ENCODE assay signal across 1 cellular context in the genomic region with DNA sequence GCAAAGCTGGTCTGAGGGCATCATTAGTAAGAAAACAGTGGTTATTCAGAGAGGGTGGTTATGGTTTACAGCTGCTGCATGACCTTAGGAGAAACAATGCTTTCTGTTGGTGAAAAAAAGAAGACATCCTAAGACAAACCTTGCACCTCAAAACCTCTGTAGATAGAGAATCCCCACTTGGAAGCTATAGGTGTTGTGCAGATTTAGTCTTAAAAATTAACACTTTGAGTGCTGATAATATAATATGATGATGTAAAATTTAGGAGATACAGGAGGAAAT.
TF ChIP-seq lines count a peak whose summit lies in the region.

No MANE protein-coding gene starts in this region.

TF ChIP-seq in GM23338, 12 proteins besides CTCF, POLR2A, EP300 and RAD21 (continued from another document):
- TF ChIP-seq, protein P1, sequence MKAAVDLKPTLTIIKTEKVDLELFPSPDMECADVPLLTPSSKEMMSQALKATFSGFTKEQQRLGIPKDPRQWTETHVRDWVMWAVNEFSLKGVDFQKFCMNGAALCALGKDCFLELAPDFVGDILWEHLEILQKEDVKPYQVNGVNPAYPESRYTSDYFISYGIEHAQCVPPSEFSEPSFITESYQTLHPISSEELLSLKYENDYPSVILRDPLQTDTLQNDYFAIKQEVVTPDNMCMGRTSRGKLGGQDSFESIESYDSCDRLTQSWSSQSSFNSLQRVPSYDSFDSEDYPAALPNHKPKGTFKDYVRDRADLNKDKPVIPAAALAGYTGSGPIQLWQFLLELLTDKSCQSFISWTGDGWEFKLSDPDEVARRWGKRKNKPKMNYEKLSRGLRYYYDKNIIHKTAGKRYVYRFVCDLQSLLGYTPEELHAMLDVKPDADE (IDR thresholded peaks at IDR 0.05), result no peak
- no peak for TF ChIP-seq STAT1 (IDR thresholded peaks at IDR 0.05; ENCODE audit: unreplicated experiment)
- TF ChIP-seq ZNF462 (CRISPR knock-in tag; IDR thresholded peaks at IDR 0.05), result no peak
- TF ChIP-seq ZNF114 (CRISPR knock-in tag; IDR thresholded peaks at IDR 0.05), result no peak
- TF ChIP-seq REST (IDR thresholded peaks at IDR 0.05; ENCODE audit: unreplicated experiment), result no peak
- no peak for TF ChIP-seq EZH2phosphoT487 (IDR thresholded peaks at IDR 0.05; ENCODE audit: unreplicated experiment)
- no peak for TF ChIP-seq JUNB (IDR thresholded peaks at IDR 0.05; ENCODE audit: unreplicated experiment)
- no peak for TF ChIP-seq EZH2 (IDR thresholded peaks at IDR 0.05; ENCODE audit: low read depth, unreplicated experiment)
- TF ChIP-seq POLR2AphosphoS5 (IDR thresholded peaks at IDR 0.05; ENCODE audit: low read depth), result no peak
